Comparison of ENCODE assay signal across 8 cellular contexts in the genomic region with DNA sequence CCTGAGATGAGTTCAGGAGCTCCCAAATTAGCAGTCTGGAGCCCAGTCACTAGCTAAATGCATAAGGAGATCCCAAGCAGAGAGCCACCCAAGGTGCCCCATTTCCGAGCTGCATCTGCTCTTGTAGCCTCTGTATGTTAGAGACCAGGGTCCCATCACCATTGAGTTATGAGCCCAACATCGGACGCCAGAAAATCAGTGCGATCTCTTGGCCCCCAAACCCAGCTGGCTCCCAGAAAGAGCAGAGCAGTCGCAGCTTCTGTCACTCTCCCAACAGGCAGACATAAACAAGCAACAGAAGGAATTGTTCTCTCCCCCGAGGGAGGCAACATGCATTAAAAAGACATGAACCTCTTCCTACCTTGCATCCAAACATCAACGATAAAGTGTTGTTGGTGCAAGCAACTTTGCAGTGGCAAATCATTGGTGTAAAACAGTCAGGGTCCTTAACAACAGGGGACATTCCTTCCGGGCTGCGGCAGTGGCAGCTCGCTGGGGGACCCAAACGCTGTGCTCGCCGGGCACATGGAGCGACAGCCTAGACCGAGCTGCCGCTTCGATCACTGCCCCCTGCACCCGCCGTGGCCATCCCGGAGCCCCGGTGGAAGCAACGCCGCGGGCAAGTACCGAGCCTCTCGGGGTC.
A peak's percentile ranks its signal among the peaks of the same experiment; 100 is the strongest.
DNase-seq lines count a peak whose midpoint lies in the region; ATAC-seq and TF ChIP-seq lines count a peak whose summit lies in the region.

No MANE protein-coding gene starts in this region.

- H3K27ac ChIP-seq in SK-N-SH (ENCODE audit: low read depth in 2 of 2, low read length in 1 of 2) (no peak overlapping the region), cardiac muscle cell (no peak overlapping the region), OCI-LY7 (ENCODE audit: low read depth, low read length, poor library complexity, severe bottlenecking) (no peak overlapping the region)

- H3K36me3 ChIP-seq in SK-N-SH (replicated peaks in 1 of 2; ENCODE audit: control insufficient read depth in 1 of 2, insufficient read depth in 2 of 2, low read length in 1 of 2) (no peaks in the 10 kb centered on the region), cardiac muscle cell (no peaks in the 10 kb centered on the region), OCI-LY7 (ENCODE audit: insufficient read depth, low read length) (no peaks in the 10 kb centered on the region)

- H3K9me2 ChIP-seq in SK-N-SH, result no peaks in the 10 kb centered on the region
- H3K9me2 ChIP-seq in OCI-LY7 (ENCODE audit: insufficient read depth, low read length), result no peaks in the 10 kb centered on the region

- peak overlapping the region in 1 of 2 experiments; percentile 38; a peak in 2 of 4 replicates for H3K4me3 ChIP-seq in SK-N-SH (ENCODE audit: low read depth in 2 of 2, low read length in 1 of 2)
- peak overlapping the region; percentile 43 for H3K4me3 ChIP-seq in cardiac muscle cell
- H3K4me3 ChIP-seq in OCI-LY7 (ENCODE audit: low read depth, low read length, poor library complexity, severe bottlenecking), result no peak overlapping the region

- intact Hi-C loops in posterior cingulate gyrus (cut with DNase I) (loop anchor here (10.0 kb wide), 1 partner anchor 165 kb away; no protein-coding TSS in a partner anchor), OCI-LY7 (cut with micrococcal nuclease; ENCODE audit: unreplicated experiment) (no loop called here)

- no peaks in the 10 kb centered on the region for H3F3A ChIP-seq in SK-N-SH (replicated peaks; ENCODE audit: insufficient read depth)

- CTCF ChIA-PET in SK-N-SH (lab: Yijun Ruan, JAX) (interaction anchor here (1.2 kb wide), 1 partner anchor 161 kb away, joined by 4 read pairs; no protein-coding TSS in a partner anchor), OCI-LY7 (lab: Charles Lee; ENCODE audit: unreplicated experiment) (no interaction called here)

- no peak overlapping the region for H2AFZ ChIP-seq in SK-N-SH (ENCODE audit: low read depth)
- H2AFZ ChIP-seq in OCI-LY7 (ENCODE audit: low read length), result no peak overlapping the region

- under 1% methylated on average over 25 of the region's 26 CpGs for WGBS in SK-N-SH (ENCODE audit: low lambda C conversion rate)

- ATAC-seq in GM19467 (IDR thresholded peaks at IDR 0.05; ENCODE audit: unreplicated experiment) (no peak), GM19395 (IDR thresholded peaks at IDR 0.05; ENCODE audit: unreplicated experiment) (no peak)

- TF ChIP-seq CTCF in SK-N-SH (IDR thresholded peaks at IDR 0.05) (no peak), cardiac muscle cell (IDR thresholded peaks at IDR 0.05; ENCODE audit: low read depth, low read length) (no peak), OCI-LY7 (conservative IDR thresholded peaks at IDR 0.05; ENCODE audit: low read length) (no peak)

- H3K4me2 ChIP-seq in SK-N-SH (peak overlapping the region; percentile 68), OCI-LY7 (ENCODE audit: low read length) (no peak overlapping the region)

- H3K79me2 ChIP-seq in SK-N-SH (ENCODE audit: insufficient read depth), result no peaks in the 10 kb centered on the region
- H3K79me2 ChIP-seq in OCI-LY7 (ENCODE audit: insufficient read depth, low read depth, low read length), result no peaks in the 10 kb centered on the region

- DNase-seq in GM03348 (ENCODE audit: low spot score) (peak; percentile 17), SK-N-SH (peak; percentile 44), cardiac muscle cell (ENCODE audit: low read depth in 1 of 2, low spot score in 1 of 2) (peak in 1 of 2 donors; percentile 54), posterior cingulate gyrus (peak; percentile 11 to 90 (median 38)), OCI-LY7 (ENCODE audit: low spot score) (no peak)
- no peak for DNase-seq in central memory CD4-positive, alpha-beta T cell

- H4K20me1 ChIP-seq in SK-N-SH (ENCODE audit: insufficient read depth) (no peaks in the 10 kb centered on the region), OCI-LY7 (ENCODE audit: insufficient read depth, low read length) (no peaks in the 10 kb centered on the region)

- no peak for TF ChIP-seq EP300 in SK-N-SH (IDR thresholded peaks at IDR 0.05; ENCODE audit: borderline replicate concordance in 1 of 2, low read depth in 1 of 2, low read length in 1 of 2)

- H3K4me1 ChIP-seq in SK-N-SH (ENCODE audit: control insufficient read depth in 1 of 2, insufficient read depth in 2 of 2, low read depth in 1 of 2, low read length in 1 of 2) (peaks cover 0 to 8% of the 10 kb centered on the region in 2 experiments; a peak in 1 of 4 replicates), cardiac muscle cell (ENCODE audit: low read depth) (no peaks in the 10 kb centered on the region), OCI-LY7 (ENCODE audit: insufficient read depth, low read length, poor library complexity, severe bottlenecking) (no peaks in the 10 kb centered on the region)

- H3K27me3 ChIP-seq in SK-N-SH (ENCODE audit: insufficient read depth), result peaks cover 8% of the 10 kb centered on the region; the same call in 1 of the 2 replicates
- peaks cover 6% of the 10 kb centered on the region for H3K27me3 ChIP-seq in cardiac muscle cell

- no TSS peak for BruUV-seq in OCI-LY7 (replicated peaks; lab: Mats Ljungman, UMichigan)

- POLR2A ChIA-PET in SK-N-SH (lab: Yijun Ruan, JAX), result no interaction called here
- POLR2A ChIA-PET in OCI-LY7 (lab: Charles Lee), result no interaction called here

- TF ChIP-seq RAD21 in SK-N-SH (IDR thresholded peaks at IDR 0.05; ENCODE audit: low read length), result no peak

- no peaks in the 10 kb centered on the region for H3K9me3 ChIP-seq in SK-N-SH
- H3K9me3 ChIP-seq in cardiac muscle cell (ENCODE audit: low read depth), result no peaks in the 10 kb centered on the region
- H3K9me3 ChIP-seq in OCI-LY7 (ENCODE audit: low read length), result no peaks in the 10 kb centered on the region

- no peak overlapping the region for H3K9ac ChIP-seq in SK-N-SH

TF ChIP-seq in SK-N-SH, 30 proteins besides CTCF, POLR2A, EP300 and RAD21:
- TF ChIP-seq NFIC (IDR thresholded peaks at IDR 0.05; ENCODE audit: borderline replicate concordance) (no peak), GATA2 (CRISPR knock-in tag; IDR thresholded peaks at IDR 0.05) (no peak), EZH2phosphoT487 (IDR thresholded peaks at IDR 0.05; ENCODE audit: borderline replicate concordance, low read depth) (no peak), TAF1 (IDR thresholded peaks at IDR 0.05; ENCODE audit: borderline replicate concordance, low read depth, low read length) (no peak), SMC3 (IDR thresholded peaks at IDR 0.05; ENCODE audit: low read depth, low read length) (no peak), GABPA (IDR thresholded peaks at IDR 0.05; ENCODE audit: low read depth) (no peak), FOSL2 (IDR thresholded peaks at IDR 0.05; ENCODE audit: borderline replicate concordance, low read depth) (no peak), FOXJ3 (CRISPR knock-in tag; IDR thresholded peaks at IDR 0.05) (no peak), YY1 (IDR thresholded peaks at IDR 0.05; ENCODE audit: low read depth) (no peak), NRF1 (IDR thresholded peaks at IDR 0.05; ENCODE audit: low read depth, low read length) (no peak), POLR2AphosphoS5 (IDR thresholded peaks at IDR 0.05; ENCODE audit: low read depth, low read length) (no peak)
- TF ChIP-seq, protein P1, sequence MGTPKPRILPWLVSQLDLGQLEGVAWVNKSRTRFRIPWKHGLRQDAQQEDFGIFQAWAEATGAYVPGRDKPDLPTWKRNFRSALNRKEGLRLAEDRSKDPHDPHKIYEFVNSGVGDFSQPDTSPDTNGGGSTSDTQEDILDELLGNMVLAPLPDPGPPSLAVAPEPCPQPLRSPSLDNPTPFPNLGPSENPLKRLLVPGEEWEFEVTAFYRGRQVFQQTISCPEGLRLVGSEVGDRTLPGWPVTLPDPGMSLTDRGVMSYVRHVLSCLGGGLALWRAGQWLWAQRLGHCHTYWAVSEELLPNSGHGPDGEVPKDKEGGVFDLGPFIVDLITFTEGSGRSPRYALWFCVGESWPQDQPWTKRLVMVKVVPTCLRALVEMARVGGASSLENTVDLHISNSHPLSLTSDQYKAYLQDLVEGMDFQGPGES (IDR thresholded peaks at IDR 0.05; ENCODE audit: low read depth, low read length), result no peak
- TF ChIP-seq, protein P2, sequence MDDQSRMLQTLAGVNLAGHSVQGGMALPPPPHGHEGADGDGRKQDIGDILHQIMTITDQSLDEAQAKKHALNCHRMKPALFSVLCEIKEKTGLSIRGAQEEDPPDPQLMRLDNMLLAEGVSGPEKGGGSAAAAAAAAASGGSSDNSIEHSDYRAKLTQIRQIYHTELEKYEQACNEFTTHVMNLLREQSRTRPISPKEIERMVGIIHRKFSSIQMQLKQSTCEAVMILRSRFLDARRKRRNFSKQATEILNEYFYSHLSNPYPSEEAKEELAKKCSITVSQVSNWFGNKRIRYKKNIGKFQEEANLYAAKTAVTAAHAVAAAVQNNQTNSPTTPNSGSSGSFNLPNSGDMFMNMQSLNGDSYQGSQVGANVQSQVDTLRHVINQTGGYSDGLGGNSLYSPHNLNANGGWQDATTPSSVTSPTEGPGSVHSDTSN (IDR thresholded peaks at IDR 0.05), result no peak
- TF ChIP-seq, protein P3, sequence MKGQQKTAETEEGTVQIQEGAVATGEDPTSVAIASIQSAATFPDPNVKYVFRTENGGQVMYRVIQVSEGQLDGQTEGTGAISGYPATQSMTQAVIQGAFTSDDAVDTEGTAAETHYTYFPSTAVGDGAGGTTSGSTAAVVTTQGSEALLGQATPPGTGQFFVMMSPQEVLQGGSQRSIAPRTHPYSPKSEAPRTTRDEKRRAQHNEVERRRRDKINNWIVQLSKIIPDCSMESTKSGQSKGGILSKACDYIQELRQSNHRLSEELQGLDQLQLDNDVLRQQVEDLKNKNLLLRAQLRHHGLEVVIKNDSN (IDR thresholded peaks at IDR 0.05; ENCODE audit: borderline replicate concordance, low read depth), result no peak
- TF ChIP-seq, protein P4, sequence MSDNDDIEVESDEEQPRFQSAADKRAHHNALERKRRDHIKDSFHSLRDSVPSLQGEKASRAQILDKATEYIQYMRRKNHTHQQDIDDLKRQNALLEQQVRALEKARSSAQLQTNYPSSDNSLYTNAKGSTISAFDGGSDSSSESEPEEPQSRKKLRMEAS (IDR thresholded peaks at IDR 0.05; ENCODE audit: low read depth), result no peak

Comparison
In these comparisons a context has a peak if more than half of its experiments do, and no peak if none do; other contexts are left out.
1. DNase-seq: peak in GM03348 (single experiment), SK-N-SH (single experiment) and posterior cingulate gyrus (10 of 10); none in central memory CD4-positive, alpha-beta T cell (single experiment) and OCI-LY7 (single experiment).